Comparison of ENCODE assay signal across 18 cellular contexts in genomic region chr14:67567654-67568053, GRCh38. TPM values are rescaled to one million over a fixed set of nuclear protein-coding genes. Genes with fewer than 3 reads are reported as not detected.
DNase-seq lines count a peak whose midpoint lies in the region; ATAC-seq and TF ChIP-seq lines count a peak whose summit lies in the region.
"Had no signal": no experiment of that assay in that cellular context is flagged by ENCODE, and none has a peak within 500 bp of the region (broad histone marks: within the 10 kb centered on the region; RNA-seq: fewer than 3 reads in every experiment).

No MANE protein-coding gene starts in this region.

- POLR2A ChIA-PET in RWPE1 (lab: Yijun Ruan, JAX; ENCODE audit: low non-redundant PET): no interaction called here

- no peaks in the 10 kb centered on the region for H3K4me1 ChIP-seq in ACC112 (ENCODE audit: control insufficient read depth, insufficient read depth, low read length, unreplicated experiment)
- peaks cover 13% of the 10 kb centered on the region for H3K4me1 ChIP-seq in endodermal cell (ENCODE audit: control insufficient read depth, insufficient read depth, low read length)
- H3K4me1 ChIP-seq in esophagus muscularis mucosa: no peaks in the 10 kb centered on the region

- H3K27me3 ChIP-seq in ACC112 (ENCODE audit: insufficient read depth, low read length): no peaks in the 10 kb centered on the region
- no peaks in the 10 kb centered on the region for H3K27me3 ChIP-seq in endodermal cell (ENCODE audit: control insufficient read depth, insufficient read depth, low read length, poor library complexity, severe bottlenecking)
- no peaks in the 10 kb centered on the region for H3K27me3 ChIP-seq in esophagus muscularis mucosa

- 73 to 86% methylated on average over 1 to 3 of the region's 3 CpGs for WGBS in endodermal cell (ENCODE audit: insufficient coverage in 1 of 2, insufficient read length in 1 of 2), 2 experiments
- 84% methylated on average over 3 of the region's 3 CpGs for WGBS in esophagus muscularis mucosa

- no peak overlapping the region for H3K9ac ChIP-seq in endodermal cell (ENCODE audit: extremely low read depth, low read length, poor library complexity, severe bottlenecking)
- H3K9ac ChIP-seq: KMS-11 had no signal

- H3K4me3 Mint-ChIP-seq in endodermal cell: peak overlapping the region; percentile 20
- H3K4me3 Mint-ChIP-seq: CD8-positive, alpha-beta memory T cell had no signal

- peak overlapping the region; percentile 12 for H2AFZ ChIP-seq in ACC112 (ENCODE audit: low read length, unreplicated experiment)

- no peak for DNase-seq in RWPE1 (ENCODE audit: low spot score)
- no peak for DNase-seq in endodermal cell
- peak; percentile 62 for DNase-seq in renal cortical epithelial cell (ENCODE audit: low read depth)
- no peak for DNase-seq in effector CD4-positive, alpha-beta T cell
- no peak for DNase-seq in NCI-H774 (lab: John Stamatoyannopoulos, UW)
- no peak for DNase-seq in esophagus muscularis mucosa (ENCODE audit: extremely low spot score)
- DNase-seq: activated CD4-positive, CD25-positive, alpha-beta regulatory T cell; CD8-positive, alpha-beta memory T cell; left cardiac atrium; NCI-H1105; NCI-H2107; NCI-H748 treated with DMSO at 0.1 percent for 48 hours; RPMI8226 had no signal

- intact Hi-C loops in esophagus muscularis mucosa (cut with DNase I): no loop called here

- no peak for TF ChIP-seq EP300 in esophagus muscularis mucosa (IDR thresholded peaks at IDR 0.05)

- H3K27ac ChIP-seq in ACC112 (ENCODE audit: low read depth, low read length) (no peak overlapping the region), RWPE1 (peak overlapping the region; percentile 52; the same call in 1 of the 2 replicates), endodermal cell (ENCODE audit: low read depth, low read length) (no peak overlapping the region), esophagus muscularis mucosa (replicated peaks in 1 of 4) (no peak overlapping the region)
- H3K27ac ChIP-seq: KMS-11 had no signal

- H3K36me3 Mint-ChIP-seq in endodermal cell (ENCODE audit: low read depth): peaks cover 18% of the 10 kb centered on the region
- H3K36me3 Mint-ChIP-seq: CD8-positive, alpha-beta memory T cell had no signal

- H3K27ac Mint-ChIP-seq in endodermal cell: peak overlapping the region; percentile 94
- H3K27ac Mint-ChIP-seq: activated T-helper 2 cell treated with anti-CD3 and anti-CD28 coated beads, Interferon-gamma antibody, Interleukin-2, Interleukin-4, amounts not matched to agents 10 μg/mL and 5 μg/mL and 100 μg/mL, durations not matched to agents 14 hours and 24 hours and 36 hours had no signal

- TF ChIP-seq CTCF in RWPE1 (conservative IDR thresholded peaks at IDR 0.05; ENCODE audit: low read depth) (no peak), endodermal cell (conservative IDR thresholded peaks at IDR 0.05) (no peak), esophagus muscularis mucosa (IDR thresholded peaks at IDR 0.05) (no peak)

- H3K36me3 ChIP-seq in ACC112 (ENCODE audit: insufficient read depth, low read length): no peaks in the 10 kb centered on the region
- H3K36me3 ChIP-seq in endodermal cell (ENCODE audit: control insufficient read depth, insufficient read depth, low read length): peaks cover 5% of the 10 kb centered on the region
- H3K36me3 ChIP-seq in esophagus muscularis mucosa: peaks cover 0 to 13% (median 4%) of the 10 kb centered on the region in 4 donors

- H3K79me2 ChIP-seq in ACC112 (ENCODE audit: control insufficient read depth, insufficient read depth, low read length, unreplicated experiment): no peaks in the 10 kb centered on the region

- CTCF ChIA-PET in RWPE1 (lab: Yijun Ruan, JAX): interaction anchor here (0.5 to 0.7 kb wide), 2 partner anchors 8 to 140 kb away, joined by 3 to 7 read pairs; no protein-coding TSS in a partner anchor

- no peak for TF ChIP-seq POLR2A in esophagus muscularis mucosa (IDR thresholded peaks at IDR 0.05; ENCODE audit: low read depth)

- no peaks in the 10 kb centered on the region for H3K9me3 Mint-ChIP-seq in endodermal cell
- H3K9me3 Mint-ChIP-seq: activated T-helper 2 cell treated with anti-CD3 and anti-CD28 coated beads, Interferon-gamma antibody, Interleukin-2, Interleukin-4, amounts not matched to agents 10 μg/mL and 5 μg/mL and 100 μg/mL, durations not matched to agents 14 hours and 24 hours and 36 hours; CD8-positive, alpha-beta memory T cell had no signal

- H3K4me1 Mint-ChIP-seq in endodermal cell: peaks cover 26% of the 10 kb centered on the region
- H3K4me1 Mint-ChIP-seq: CD8-positive, alpha-beta memory T cell had no signal

- ATAC-seq in HG03442 (IDR thresholded peaks at IDR 0.05; ENCODE audit: unreplicated experiment): no peak

- no peaks in the 10 kb centered on the region for H3K9me3 ChIP-seq in endodermal cell (ENCODE audit: control insufficient read depth, low read length)
- no peaks in the 10 kb centered on the region for H3K9me3 ChIP-seq in esophagus muscularis mucosa

- H3K4me3 ChIP-seq in ACC112 (ENCODE audit: low read depth, low read length) (no peak overlapping the region), endodermal cell (ENCODE audit: low read length) (peak overlapping the region; percentile 42), esophagus muscularis mucosa (no peak overlapping the region)
- H3K4me3 ChIP-seq: smooth muscle cell had no signal

- no peaks in the 10 kb centered on the region for H3K27me3 Mint-ChIP-seq in endodermal cell (ENCODE audit: insufficient read depth)

RNA-seq across cellular contexts. Expression of gene PIGH, which starts 32.4 kb away (rescaled TPM):
- total RNA-seq in endodermal cell (1 to 10 TPM; 4.5 to 7.5 TPM), renal cortical epithelial cell (10.9 and 14.0 TPM in 2 replicates), esophagus muscularis mucosa (10 to 100 TPM; 21.6 to 26.4 (median 23.0) TPM)
- polyA plus RNA-seq in endodermal cell (2013, experiment 1 of 2): 20.4 TPM
- polyA plus RNA-seq in endodermal cell (2013, experiment 2 of 2): 17.6 TPM

RNA-seq across cellular contexts. Expression of gene PLEKHH1, which starts 34.6 kb away (rescaled TPM):
- total RNA-seq in endodermal cell (10 to 100 TPM; 59.9 to 61.1 TPM), renal cortical epithelial cell (1.7 and 7.3 TPM in 2 replicates), esophagus muscularis mucosa (1 to 10 TPM; 1.7 to 3.8 (median 2.4) TPM)
- polyA plus RNA-seq in endodermal cell (2013, experiment 1 of 2): 13.3 TPM
- 12.7 TPM for polyA plus RNA-seq in endodermal cell (2013, experiment 2 of 2)
- polyA plus RNA-seq: CD8-positive, alpha-beta memory T cell had no signal

RNA-seq across cellular contexts. Expression of gene ARG2, which starts 52.1 kb away (rescaled TPM):
- total RNA-seq in endodermal cell: 10 to 100 TPM; 19.4 to 25.4 TPM
- 17.2 TPM for polyA plus RNA-seq in endodermal cell (2013, experiment 1 of 2)
- polyA plus RNA-seq in endodermal cell (2013, experiment 2 of 2): 16.2 TPM
- total RNA-seq in renal cortical epithelial cell: 4.5 and 17.4 TPM in 2 replicates
- total RNA-seq in esophagus muscularis mucosa: 10 to 100 TPM in 3 of 4 donors, 1 to 10 TPM in 1; 5.8 to 15.1 (median 12.9) TPM
